ENCODE assay signal across 25 cellular contexts in the genomic region with DNA sequence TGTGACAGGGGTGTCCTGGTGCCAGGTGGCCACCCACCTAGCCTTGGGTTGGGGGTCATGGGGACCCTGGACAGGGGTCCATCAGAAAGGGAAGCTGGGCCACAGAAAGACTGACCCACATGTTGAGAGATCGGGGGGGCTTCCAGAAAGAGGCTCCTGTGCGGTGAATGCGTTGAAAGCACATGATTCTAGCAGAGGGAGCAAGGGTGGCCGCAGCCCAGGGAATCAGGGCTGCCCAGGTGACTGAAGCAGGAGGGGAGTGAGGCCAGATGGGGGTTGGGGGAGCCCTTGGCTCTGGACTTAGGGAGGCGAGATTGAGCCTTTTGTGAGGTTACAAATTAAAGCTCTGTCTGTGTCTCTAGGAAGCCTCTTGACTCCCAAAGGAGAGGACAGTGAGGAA.
"Had no signal": no experiment of that assay in that cellular context is flagged by ENCODE, and none has a peak within 500 bp of the region (broad histone marks: within the 10 kb centered on the region; RNA-seq: fewer than 3 reads in every experiment).

No MANE protein-coding gene starts in this region.

- H3K4me3 Mint-ChIP-seq: activated CD4-positive, alpha-beta memory T cell treated with anti-CD3 and anti-CD28 coated beads, Interleukin-2, amount 10 ng/mL, durations not matched to agents 7 days and 5 days; activated CD4-positive, alpha-beta T cell treated with anti-CD3 and anti-CD28 coated beads, Interleukin-2, amount 10 ng/mL, durations not matched to agents 7 days and 5 days; activated T-cell treated with anti-CD3 and anti-CD28 coated beads, Interleukin-2, amount 50 U/mL, for 72 hours; endodermal cell; nephron; T-helper 17 cell had no signal

- ATAC-seq: activated T-cell treated with anti-CD3 and anti-CD28 coated beads, Interleukin-2, amount 50 U/mL, for 72 hours; esophagus mucosa; left lung; pancreas; stimulated activated naive CD8-positive, alpha-beta T cell treated with anti-CD3 and anti-CD28 coated beads, Interleukin-15, Interleukin-2, amounts not matched to agents 100 U/mL and 50 U/mL, for 24 hours; T-helper 17 cell had no signal

- H3K27ac ChIP-seq: left lung, neutrophil, pancreas, prostate gland, spleen, thoracic aorta, uterus had no signal

- H3K9me3 Mint-ChIP-seq: activated CD4-positive, alpha-beta memory T cell treated with anti-CD3 and anti-CD28 coated beads, Interleukin-2, amount 10 ng/mL, durations not matched to agents 7 days and 5 days; activated CD4-positive, alpha-beta T cell treated with anti-CD3 and anti-CD28 coated beads, Interleukin-2, amount 10 ng/mL, durations not matched to agents 7 days and 5 days; activated T-cell treated with anti-CD3 and anti-CD28 coated beads, Interleukin-2, amount 50 U/mL, for 72 hours; endodermal cell; nephron had no signal

- H3K4me1 Mint-ChIP-seq: nephron had no signal

- H3K27ac Mint-ChIP-seq: activated CD4-positive, alpha-beta memory T cell treated with anti-CD3 and anti-CD28 coated beads, Interleukin-2, amount 10 ng/mL, durations not matched to agents 7 days and 5 days; activated CD4-positive, alpha-beta T cell treated with anti-CD3 and anti-CD28 coated beads, Interleukin-2, amount 10 ng/mL, durations not matched to agents 7 days and 5 days; activated T-cell treated with anti-CD3 and anti-CD28 coated beads, Interleukin-2, amount 50 U/mL, for 72 hours; endodermal cell; nephron; T-helper 17 cell had no signal

- H3K4me1 ChIP-seq: left lung, pancreas, prostate gland, spleen, uterus had no signal

- DNase-seq: activated CD4-positive, alpha-beta memory T cell treated with anti-CD3 and anti-CD28 coated beads, Interleukin-2, amount 10 ng/mL, durations not matched to agents 7 days and 5 days; activated CD4-positive, alpha-beta T cell treated with anti-CD3 and anti-CD28 coated beads for 1 hour; activated CD4-positive, alpha-beta T cell treated with anti-CD3 and anti-CD28 coated beads, Interleukin-2, amount 10 ng/mL, durations not matched to agents 7 days and 5 days; activated naive CD4-positive, alpha-beta T cell; activated T-cell treated with anti-CD3 and anti-CD28 coated beads, Interleukin-2, amount 50 U/mL, for 72 hours; amniotic stem cell; caudate nucleus; cortex of kidney; endodermal cell; foreskin fibroblast; hippocampal formation; retina; stimulated activated naive CD8-positive, alpha-beta T cell treated with anti-CD3 and anti-CD28 coated beads, Interleukin-15, Interleukin-2, amounts not matched to agents 100 U/mL and 50 U/mL, for 24 hours; T-helper 17 cell; T1000; trophoblast cell had no signal

- H3K9me3 ChIP-seq: left lung, neutrophil, pancreas, prostate gland, spleen, thoracic aorta, uterus had no signal

- H3K27me3 Mint-ChIP-seq: activated CD4-positive, alpha-beta memory T cell treated with anti-CD3 and anti-CD28 coated beads, Interleukin-2, amount 10 ng/mL, durations not matched to agents 7 days and 5 days; activated CD4-positive, alpha-beta T cell treated with anti-CD3 and anti-CD28 coated beads, Interleukin-2, amount 10 ng/mL, durations not matched to agents 7 days and 5 days; T-helper 17 cell had no signal

- H3K27me3 ChIP-seq: left lung, neutrophil, pancreas, spleen, uterus had no signal

- H3K4me3 ChIP-seq: left lung, pancreas, prostate gland, spleen, thoracic aorta, uterus had no signal

- FAIRE-seq: pancreas had no signal

- H3K36me3 ChIP-seq: neutrophil, prostate gland, uterus had no signal
